22 cellular contexts compared by ENCODE assay signal in genomic region chr5:109880907-109881685, GRCh38.
A peak's percentile ranks its signal among the peaks of the same experiment; 100 is the strongest.
DNase-seq lines count a peak whose midpoint lies in the region; ATAC-seq and TF ChIP-seq lines count a peak whose summit lies in the region.
"Had no signal": no experiment of that assay in that cellular context is flagged by ENCODE, and none has a peak within 500 bp of the region (broad histone marks: within the 10 kb centered on the region; RNA-seq: fewer than 3 reads in every experiment).

No MANE protein-coding gene starts in this region.

- H3K4me3 Mint-ChIP-seq in osteocyte (ENCODE audit: unreplicated experiment), result no peak overlapping the region
- H3K4me3 Mint-ChIP-seq: H9, natural killer cell had no signal

- H3K27me3 Mint-ChIP-seq in osteocyte (ENCODE audit: unreplicated experiment), result no peaks in the 10 kb centered on the region

- no peak overlapping the region for H3K27ac Mint-ChIP-seq in osteocyte (ENCODE audit: unreplicated experiment)
- H3K27ac Mint-ChIP-seq: H9, natural killer cell had no signal

- ATAC-seq in activated CD4-positive, CD25-positive, alpha-beta regulatory T cell treated with anti-CD3 and anti-CD28 coated beads, Interleukin-2, amount 50 U/mL, for 24 hours, result no peak
- ATAC-seq: lower lobe of right lung, natural killer cell, Panc1 had no signal

- H3K9me3 Mint-ChIP-seq in osteocyte (ENCODE audit: unreplicated experiment), result no peaks in the 10 kb centered on the region
- H3K9me3 Mint-ChIP-seq: H9, natural killer cell had no signal

- DNase-seq in DMS 273 (lab: John Stamatoyannopoulos, UW; ENCODE audit: unreplicated experiment) (peak; percentile 43), DMS 273 treated with DMSO at 0.1 percent for 48 hours (lab: John Stamatoyannopoulos, UW) (no peak), NCI-H1092 treated with DMSO at 0.1 percent for 48 hours (lab: John Stamatoyannopoulos, UW) (peak; percentile 58), astrocyte of the hippocampus (ENCODE audit: low read depth, low spot score) (peak; percentile 66), myocyte (ENCODE audit: low read depth) (peak; percentile 35), osteocyte (ENCODE audit: extremely low spot score, unreplicated experiment) (no peak), GM20000 (ENCODE audit: low spot score) (no peak)
- DNase-seq: activated CD4-positive, alpha-beta T cell treated with anti-CD3 and anti-CD28 coated beads, Interleukin-2, amount 50 U/mL, for 1 hour; activated naive CD4-positive, alpha-beta T cell treated with Interleukin-2 at 50 U/mL for 16 hours; activated T-cell treated with anti-CD3 and anti-CD28 coated beads for 4 hours; DMS79 treated with DMSO at 0.1 percent for 48 hours; H9; lower lobe of right lung; natural killer cell; NCI-H187 treated with DMSO at 0.1 percent for 48 hours; NCI-H526; retina; stimulated activated CD4-positive, alpha-beta T cell treated with anti-CD3 and anti-CD28 coated beads, Interleukin-15, amount 100 ng/mL, for 24 hours; stimulated activated naive CD4-positive, alpha-beta T cell treated with Interleukin-2 at 50 U/mL for 16 hours; upper lobe of left lung had no signal

- H3K4me1 Mint-ChIP-seq in osteocyte (ENCODE audit: unreplicated experiment), result peaks cover 18% of the 10 kb centered on the region
- H3K4me1 Mint-ChIP-seq: H9 had no signal

- no peaks in the 10 kb centered on the region for H3K36me3 Mint-ChIP-seq in osteocyte (ENCODE audit: unreplicated experiment)
- H3K36me3 Mint-ChIP-seq: natural killer cell had no signal

- TF ChIP-seq CTCF in osteocyte (IDR thresholded peaks at IDR 0.05) (no peak), GM20000 (IDR thresholded peaks at IDR 0.05; ENCODE audit: extremely low read depth, missing control alignments) (no peak)

Comparison
In these comparisons a context has a peak if more than half of its experiments do, and no peak if none do; other contexts are left out.
1. DNase-seq: peak in DMS 273 (single experiment), NCI-H1092 treated with DMSO at 0.1 percent for 48 hours (single experiment), astrocyte of the hippocampus (single experiment) and myocyte (single experiment); none in DMS 273 treated with DMSO at 0.1 percent for 48 hours (single experiment), osteocyte (single experiment) and GM20000 (single experiment).